Comparison of ENCODE assay signal across 9 cellular contexts in the genomic region with DNA sequence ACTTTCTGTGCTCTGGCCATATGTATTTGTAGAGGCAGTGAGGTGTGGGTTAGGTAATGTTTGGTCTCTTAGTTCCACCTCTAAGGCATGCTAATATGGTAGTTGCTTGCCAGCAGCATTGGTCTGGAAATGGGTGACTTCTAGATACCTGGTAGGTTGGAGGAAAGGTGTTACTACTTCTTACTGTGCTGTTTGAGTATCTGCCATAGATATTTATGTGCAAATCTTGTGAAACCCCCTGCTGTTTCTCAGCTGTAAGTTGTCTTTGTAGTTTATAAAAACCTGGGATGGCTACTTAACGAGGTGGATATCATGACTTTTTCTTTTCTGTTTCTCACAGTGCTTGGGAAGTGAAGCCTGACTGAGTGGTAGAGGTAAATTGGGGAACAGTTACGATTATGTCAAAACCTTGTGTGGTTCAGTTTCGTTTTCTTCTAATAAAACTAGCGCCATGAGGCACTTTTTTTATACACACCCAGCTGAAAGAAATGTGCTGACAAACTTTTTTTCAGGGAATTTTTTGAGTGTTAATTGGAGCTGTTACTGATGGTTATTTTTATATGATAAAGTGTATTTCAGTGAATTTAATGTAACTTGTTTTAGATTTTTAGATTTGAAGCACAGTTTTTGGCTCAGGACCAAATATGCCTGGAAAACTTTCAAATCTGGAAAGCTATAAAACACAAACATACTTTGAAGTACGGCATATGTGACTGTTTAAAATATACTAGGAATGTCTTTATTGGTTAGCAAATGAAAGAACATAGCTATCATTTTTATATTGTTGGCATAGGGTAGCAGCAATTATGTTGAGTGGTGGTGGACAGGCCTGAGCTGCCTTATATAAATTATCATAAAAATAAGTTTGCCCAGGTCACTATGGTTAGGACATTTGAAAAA. TPM values are rescaled to one million over a fixed set of nuclear protein-coding genes. Genes with fewer than 3 reads are reported as not detected.
DNase-seq lines count a peak whose midpoint lies in the region; ATAC-seq and TF ChIP-seq lines count a peak whose summit lies in the region.
"Had no signal": no experiment of that assay in that cellular context is flagged by ENCODE, and none has a peak within 500 bp of the region (broad histone marks: within the 10 kb centered on the region; RNA-seq: fewer than 3 reads in every experiment).

No MANE protein-coding gene starts in this region.

- DNase-seq in MCF 10A (ENCODE audit: unreplicated experiment) (peak; percentile 38), mammary epithelial cell (no peak), PC-3 (peak; percentile 32), iPS DF 19.7 (ENCODE audit: low read depth, low spot score) (peak; percentile 5), upper lobe of left lung (no peak), NCI-H187 (lab: John Stamatoyannopoulos, UW) (no peak), NCI-H69 (lab: John Stamatoyannopoulos, UW) (no peak)

- no TSS peak for BruUV-seq in MCF 10A (replicated peaks; lab: Mats Ljungman, UMichigan)
- no TSS peak for BruUV-seq in mammary epithelial cell (replicated peaks; lab: Mats Ljungman, UMichigan)
- BruUV-seq in PC-3 (replicated peaks; lab: Mats Ljungman, UMichigan), result no TSS peak

- no peak overlapping the region for H3K27ac ChIP-seq in mammary epithelial cell (ENCODE audit: insufficient read depth, low read depth, low read length)
- no peak overlapping the region for H3K27ac ChIP-seq in PC-3 (ENCODE audit: low read length)
- H3K27ac ChIP-seq in upper lobe of left lung, result peak overlapping the region in 3 of 4 donors; percentile 22 to 37 (median 36)
- H3K27ac ChIP-seq: neutrophil had no signal

- no peak for TF ChIP-seq POLR2A in upper lobe of left lung (IDR thresholded peaks at IDR 0.05)

- H3K9me2 ChIP-seq in PC-3 (replicated peaks; ENCODE audit: low read length), result no peaks in the 10 kb centered on the region

- in situ Hi-C loops in mammary epithelial cell (cut with MboI; ENCODE audit: low sequenced_read_pairs in 2 of 2), result no loop called here

- H3K4me3 ChIP-seq in mammary epithelial cell (replicated peaks in 1 of 3; ENCODE audit: insufficient read depth in 1 of 3, low read depth in 2 of 3, low read length in 3 of 3), result no peak overlapping the region
- peak overlapping the region; percentile 22; the same call in 1 of the 2 replicates for H3K4me3 ChIP-seq in PC-3 (ENCODE audit: low read length)
- peak overlapping the region in 2 of 4 donors; percentile 20 to 29 for H3K4me3 ChIP-seq in upper lobe of left lung

- POLR2A ChIA-PET in MCF 10A (lab: Yijun Ruan, JAX), result interaction anchor here (0.7 to 3.7 kb wide), 25 partner anchors 8 to 160 kb away, joined by 3 to 33 read pairs (median 6); a partner anchor contains a TSS
- POLR2A ChIA-PET in PC-3 (lab: Charles Lee; ENCODE audit: unreplicated experiment), result interaction anchor here (0.5 to 0.9 kb wide), 4 partner anchors 10 to 154 kb away, joined by 4 to 12 read pairs (median 6); a partner anchor contains a TSS

- WGBS in mammary epithelial cell (ENCODE audit: low coverage, missing lambda C conversion rate), result 69% methylated on average over 5 of the region's 5 CpGs
- WGBS in upper lobe of left lung, 2 donors, result 37% methylated on average over 5 of the region's 5 CpGs

- H3K36me3 ChIP-seq in mammary epithelial cell (ENCODE audit: insufficient read depth, low read length), result peaks cover 17% of the 10 kb centered on the region
- H3K36me3 ChIP-seq in PC-3 (ENCODE audit: low read depth, low read length), result peaks cover 15% of the 10 kb centered on the region; the same call in 1 of the 2 replicates
- H3K36me3 ChIP-seq in upper lobe of left lung, result peaks cover 0 to 5% (median 0%) of the 10 kb centered on the region in 4 donors
- H3K36me3 ChIP-seq: neutrophil had no signal

- H2AFZ ChIP-seq in mammary epithelial cell (ENCODE audit: low read depth, low read length) (no peak overlapping the region), PC-3 (ENCODE audit: low read length) (peak overlapping the region; percentile 16; the same call in 1 of the 2 replicates)

- H3K79me2 ChIP-seq in mammary epithelial cell (ENCODE audit: insufficient read depth, low read length) (peaks cover 90% of the 10 kb centered on the region), PC-3 (ENCODE audit: low read length) (peaks cover 57% of the 10 kb centered on the region)

- TF ChIP-seq EP300 in upper lobe of left lung (IDR thresholded peaks at IDR 0.05), result no peak

- TF ChIP-seq CTCF in MCF 10A (IDR thresholded peaks at IDR 0.05; ENCODE audit: unreplicated experiment) (no peak), mammary epithelial cell (conservative IDR thresholded peaks at IDR 0.05 in 1 of 2, IDR thresholded peaks at IDR 0.05 in 1 of 2; ENCODE audit: extremely low read depth in 1 of 2, insufficient read depth in 1 of 2, low read depth in 1 of 2, low read length in 2 of 2) (no peak), PC-3 (conservative IDR thresholded peaks at IDR 0.05; ENCODE audit: low read depth, low read length) (0 out of 2 replicates have a peak, but pooled peaks have one; percentile 18), upper lobe of left lung (IDR thresholded peaks at IDR 0.05) (no peak)

- no peaks in the 10 kb centered on the region for H3F3A ChIP-seq in PC-3 (ENCODE audit: low read length, unreplicated experiment)

- dilution Hi-C loops in mammary epithelial cell (cut with HindIII; ENCODE audit: low sequenced_read_pairs), result no loop called here

- H3K4me2 ChIP-seq in mammary epithelial cell (ENCODE audit: insufficient read depth, low read depth, low read length) (no peak overlapping the region), PC-3 (ENCODE audit: low read length) (peak overlapping the region; percentile 56)

- peaks cover 41% of the 10 kb centered on the region for H3K4me1 Mint-ChIP-seq in MCF 10A (ENCODE audit: insufficient read depth, unreplicated experiment)

- ATAC-seq in PC-3 (peak; percentile 71), upper lobe of left lung (ENCODE audit: low FRiP score in 2 of 2) (peak in 1 of 2 donors; percentile 61), HG03135 (IDR thresholded peaks at IDR 0.05; ENCODE audit: unreplicated experiment) (no peak)

- no peaks in the 10 kb centered on the region for H3K27me3 ChIP-seq in mammary epithelial cell (ENCODE audit: insufficient read depth, low read length)
- H3K27me3 ChIP-seq in PC-3 (ENCODE audit: low read length), result no peaks in the 10 kb centered on the region
- no peaks in the 10 kb centered on the region for H3K27me3 ChIP-seq in upper lobe of left lung
- H3K27me3 ChIP-seq: neutrophil had no signal

- H3K9ac ChIP-seq in mammary epithelial cell (ENCODE audit: insufficient read depth, low read length) (no peak overlapping the region), PC-3 (ENCODE audit: low read length) (no peak overlapping the region)

- H3K4me3 Mint-ChIP-seq in MCF 10A (ENCODE audit: unreplicated experiment), result peak overlapping the region; percentile 70

- H3K4me1 ChIP-seq in mammary epithelial cell (ENCODE audit: insufficient read depth, low read length) (no peaks in the 10 kb centered on the region), PC-3 (ENCODE audit: insufficient read depth, low read length) (0 out of 2 replicates have a peak, but pooled peaks cover 3% of the 10 kb centered on the region), upper lobe of left lung (peaks cover 4 to 8% (median 6%) of the 10 kb centered on the region in 4 donors)

- intact Hi-C loops in MCF 10A (cut with micrococcal nuclease), result no loop called here
- intact Hi-C loops in mammary epithelial cell (cut with micrococcal nuclease), result no loop called here
- intact Hi-C loops in PC-3 (cut with micrococcal nuclease), result loop anchor here (5.0 kb wide), 1 partner anchor 113 kb away; a partner anchor contains a TSS

- no peaks in the 10 kb centered on the region for H4K20me1 ChIP-seq in mammary epithelial cell (ENCODE audit: insufficient read depth, low read length)
- no peaks in the 10 kb centered on the region for H4K20me1 ChIP-seq in PC-3 (ENCODE audit: low read length)

- H3K9me3 ChIP-seq in mammary epithelial cell (replicated peaks; ENCODE audit: insufficient read depth, low read length) (no peaks in the 10 kb centered on the region), PC-3 (ENCODE audit: low read length) (no peaks in the 10 kb centered on the region), upper lobe of left lung (peaks cover 0 to 3% (median 0%) of the 10 kb centered on the region in 4 donors)
- H3K9me3 ChIP-seq: neutrophil had no signal

- peaks cover 36% of the 10 kb centered on the region for H3K36me3 Mint-ChIP-seq in MCF 10A (ENCODE audit: insufficient read depth, unreplicated experiment)

- H3K27ac Mint-ChIP-seq in MCF 10A (ENCODE audit: low read depth, unreplicated experiment), result peak overlapping the region; percentile 88

- H3K27me3 Mint-ChIP-seq in MCF 10A (ENCODE audit: insufficient read depth, unreplicated experiment), result no peaks in the 10 kb centered on the region

- H3K9me3 Mint-ChIP-seq in MCF 10A (ENCODE audit: unreplicated experiment), result peaks cover 6% of the 10 kb centered on the region

- CTCF ChIA-PET in MCF 10A (lab: Yijun Ruan, JAX) (interaction anchor here (0.5 to 1.6 kb wide), 11 partner anchors 8 to 1933 kb away, joined by 3 to 11 read pairs (median 4); no protein-coding TSS in a partner anchor), mammary epithelial cell (lab: Charles Lee; ENCODE audit: low non-redundant PET) (no interaction called here), PC-3 (lab: Charles Lee) (interaction anchor here (0.8 kb wide), 1 partner anchor 159 kb away, joined by 8 read pairs; no protein-coding TSS in a partner anchor)

RNA-seq across cellular contexts. Expression of a gene that starts 42.1 kb away (rescaled TPM):
- 144 and 209 TPM in 2 replicates for total RNA-seq in MCF 10A (2022)
- 100 to 1,000 TPM in 1 of 2 donors, 10 to 100 TPM in 1; 79.7 to 118 TPM for total RNA-seq in mammary epithelial cell
- polyA plus RNA-seq in mammary epithelial cell, result 17.9 TPM
- polyA minus RNA-seq in mammary epithelial cell, result 107 TPM
- 28.6 and 29.5 TPM in 2 replicates for total RNA-seq in PC-3 (2014; rRNA removed)
- 10 to 100 TPM; 19.9 to 45.1 (median 28.0) TPM for total RNA-seq in upper lobe of left lung

Comparison
In these comparisons a context has a peak if more than half of its experiments do, and no peak if none do; other contexts are left out.
1. DNase-seq: peak in MCF 10A (single experiment), PC-3 (single experiment) and iPS DF 19.7 (single experiment); none in mammary epithelial cell (single experiment), upper lobe of left lung (0 of 2), NCI-H187 (0 of 2) and NCI-H69 (single experiment).
2. H3K27ac ChIP-seq: peak in upper lobe of left lung (3 of 4); none in mammary epithelial cell (single experiment) and PC-3 (single experiment).